Comparison of ENCODE assay signal across 11 cellular contexts in genomic region chr3:73365756-73366397, GRCh38.
DNase-seq lines count a peak whose midpoint lies in the region; ATAC-seq and TF ChIP-seq lines count a peak whose summit lies in the region.
"Had no signal": no experiment of that assay in that cellular context is flagged by ENCODE, and none has a peak within 500 bp of the region (broad histone marks: within the 10 kb centered on the region; RNA-seq: fewer than 3 reads in every experiment).

No MANE protein-coding gene starts in this region.

- TF ChIP-seq POLR2A in gastroesophageal sphincter (IDR thresholded peaks at IDR 0.05), result no peak

- ATAC-seq in gastroesophageal sphincter (peak; percentile 98), aorta (ENCODE audit: low FRiP score) (peak; percentile 96), GM21619 (IDR thresholded peaks at IDR 0.05; ENCODE audit: unreplicated experiment) (no peak)
- ATAC-seq: WTC11 had no signal

- TF ChIP-seq CTCF in gastroesophageal sphincter (IDR thresholded peaks at IDR 0.05), result no peak

- H3K36me3 ChIP-seq in gastroesophageal sphincter (no peaks in the 10 kb centered on the region), aorta (ENCODE audit: control insufficient read depth in 1 of 2, insufficient read depth in 2 of 2, low read length in 1 of 2) (no peaks in the 10 kb centered on the region)

- H3K4me1 ChIP-seq in gastroesophageal sphincter, result peaks cover 0 to 15% (median 0%) of the 10 kb centered on the region in 3 donors
- peaks cover 0 to 3% of the 10 kb centered on the region in 2 donors for H3K4me1 ChIP-seq in aorta (ENCODE audit: control insufficient read depth in 1 of 2, insufficient read depth in 2 of 2, low read length in 2 of 2)

- intact Hi-C loops in aorta (cut with DNase I), result no loop called here

- TF ChIP-seq EP300 in gastroesophageal sphincter (IDR thresholded peaks at IDR 0.05), result no peak

- no peaks in the 10 kb centered on the region for H3K27me3 ChIP-seq in gastroesophageal sphincter
- no peaks in the 10 kb centered on the region for H3K27me3 ChIP-seq in aorta (ENCODE audit: control insufficient read depth in 1 of 2, insufficient read depth in 2 of 2, low read length in 1 of 2)

- no peak overlapping the region for H3K4me3 ChIP-seq in gastroesophageal sphincter
- H3K4me3 ChIP-seq in aorta (ENCODE audit: low read length in 2 of 2), result no peak overlapping the region

- H3K9me3 ChIP-seq in gastroesophageal sphincter (peaks cover 0 to 4% (median 0%) of the 10 kb centered on the region in 3 donors), aorta (ENCODE audit: control insufficient read depth, low read length) (no peaks in the 10 kb centered on the region)

- 47 to 61% methylated on average over 7 of the region's 12 CpGs for WGBS in gastroesophageal sphincter (ENCODE audit: low coverage in 1 of 2), 2 donors
- 4 to 9% methylated on average over 12 of the region's 12 CpGs for WGBS in aorta, 2 donors

- H3K27ac ChIP-seq in gastroesophageal sphincter (peak overlapping the region in 2 of 4 donors; percentile 56 to 69), aorta (ENCODE audit: low read depth in 1 of 2, low read length in 2 of 2) (no peak overlapping the region)

- peak; percentile 11 for DNase-seq in amniotic epithelial cell (ENCODE audit: low read depth)
- DNase-seq in nucleus accumbens (lab: John Stamatoyannopoulos, UW), result peak in 49 of 56 donors; percentile 0 to 76 (median 42)
- DNase-seq in aorta, result peak; percentile 87 to 91
- no peak for DNase-seq in DMS53 treated with DMSO at 0.1 percent for 48 hours (lab: John Stamatoyannopoulos, UW; ENCODE audit: unreplicated experiment)
- DNase-seq in activated CD4-positive, CD25-positive, alpha-beta regulatory T cell treated with anti-CD3 and anti-CD28 coated beads, Interleukin-2, amount 50 U/mL, for 72 hours, result no peak
- DNase-seq: activated naive CD4-positive, alpha-beta T cell treated with anti-CD3 and anti-CD28 coated beads, Interleukin-2, amount 10 ng/mL, durations not matched to agents 7 days and 5 days; NCI-H2081; RPMI8226 had no signal

Comparison
In these comparisons a context has a peak if more than half of its experiments do, and no peak if none do; other contexts are left out.
1. DNase-seq: peak in amniotic epithelial cell (single experiment), nucleus accumbens (49 of 56) and aorta (2 of 2); none in DMS53 treated with DMSO at 0.1 percent for 48 hours (single experiment) and activated CD4-positive, CD25-positive, alpha-beta regulatory T cell treated with anti-CD3 and anti-CD28 coated beads, Interleukin-2, amount 50 U/mL, for 72 hours (single experiment).